ENCODE assay signal across 14 cellular contexts in the genomic region with DNA sequence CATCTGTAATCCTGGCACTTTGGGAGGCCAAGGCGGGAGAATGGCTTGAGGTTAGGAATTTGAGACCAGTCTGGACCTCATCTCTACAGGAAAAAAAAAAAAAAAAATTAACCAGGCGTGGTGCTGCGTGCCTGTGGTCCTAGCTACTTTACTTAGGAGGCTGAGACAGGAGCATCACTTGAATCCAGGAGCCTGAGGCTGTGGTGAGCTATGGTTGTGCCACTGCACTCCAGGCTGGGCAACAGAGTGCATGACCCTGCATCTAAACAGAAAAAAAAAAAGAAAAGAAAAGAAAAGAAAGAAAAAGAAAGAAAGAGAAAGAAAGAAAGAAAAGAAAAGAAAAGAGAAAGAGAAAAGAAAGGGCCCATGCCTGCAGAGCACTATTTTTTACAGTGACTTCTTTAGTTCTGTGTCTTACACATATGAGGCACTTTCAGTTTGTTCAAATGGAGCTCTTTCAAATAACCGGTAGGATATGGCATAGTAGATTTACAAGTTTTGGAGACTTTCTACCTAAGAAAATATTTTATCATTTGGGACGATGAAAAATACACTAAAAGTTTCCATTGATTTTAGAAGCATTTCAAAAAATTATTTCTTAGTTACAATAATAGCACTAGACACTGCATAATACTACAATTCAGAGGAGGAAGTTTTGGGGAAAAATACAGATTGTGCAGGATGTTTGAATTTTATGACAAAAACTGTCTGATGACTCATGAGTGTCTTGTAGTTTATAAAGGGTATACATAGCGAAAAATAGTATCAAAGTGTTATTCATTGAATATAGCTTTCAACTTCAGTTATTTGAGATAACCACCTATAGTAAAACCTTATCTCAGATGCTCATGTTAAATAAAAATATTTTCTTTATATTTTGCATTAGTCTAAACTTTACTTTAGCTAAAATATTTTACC.
A peak's percentile ranks its signal among the peaks of the same experiment; 100 is the strongest.
DNase-seq lines count a peak whose midpoint lies in the region; ATAC-seq lines count a peak whose summit lies in the region.
"Had no signal": no experiment of that assay in that cellular context is flagged by ENCODE, and none has a peak within 500 bp of the region (broad histone marks: within the 10 kb centered on the region; RNA-seq: fewer than 3 reads in every experiment).

No MANE protein-coding gene starts in this region.

- no peaks in the 10 kb centered on the region for H3K9me3 ChIP-seq in naive thymus-derived CD4-positive, alpha-beta T cell (ENCODE audit: control insufficient read depth in 2 of 3, low read length in 3 of 3)
- H3K9me3 ChIP-seq: heart right ventricle had no signal

- no peak overlapping the region for H3K27ac ChIP-seq in naive thymus-derived CD4-positive, alpha-beta T cell (ENCODE audit: low read depth, low read length)
- H3K27ac ChIP-seq: GM23248, heart right ventricle had no signal

- intact Hi-C loops in naive thymus-derived CD4-positive, alpha-beta T cell (cut with micrococcal nuclease), result loop anchor here in 1 of 2 donors (2.0 to 5.0 kb wide), 2 partner anchors 13 to 130 kb away; no protein-coding TSS in a partner anchor

- H3K4me1 ChIP-seq in naive thymus-derived CD4-positive, alpha-beta T cell (ENCODE audit: control insufficient read depth in 2 of 2, insufficient read depth in 2 of 2, low read length in 2 of 2), result peaks cover 10 to 17% of the 10 kb centered on the region in 2 donors

- H3K36me3 Mint-ChIP-seq in activated CD4-positive, alpha-beta T cell treated with anti-CD3 and anti-CD28 coated beads, Interleukin-2, amount 10 ng/mL, durations not matched to agents 7 days and 5 days (ENCODE audit: low read depth), result peaks cover 73% of the 10 kb centered on the region
- H3K36me3 Mint-ChIP-seq in activated CD8-positive, alpha-beta T cell treated with anti-CD3 and anti-CD28 coated beads, Interleukin-2, amount 10 ng/mL, durations not matched to agents 7 days and 5 days (ENCODE audit: low read depth), result peaks cover 71% of the 10 kb centered on the region
- H3K36me3 Mint-ChIP-seq in naive thymus-derived CD4-positive, alpha-beta T cell, result peaks cover 22 to 61% (median 39%) of the 10 kb centered on the region in 5 donors

- peaks cover 43% of the 10 kb centered on the region for H3K4me1 Mint-ChIP-seq in activated CD4-positive, alpha-beta T cell treated with anti-CD3 and anti-CD28 coated beads, Interleukin-2, amount 10 ng/mL, durations not matched to agents 7 days and 5 days
- H3K4me1 Mint-ChIP-seq in activated CD8-positive, alpha-beta T cell treated with anti-CD3 and anti-CD28 coated beads, Interleukin-2, amount 10 ng/mL, durations not matched to agents 7 days and 5 days (ENCODE audit: low read depth), result peaks cover 41% of the 10 kb centered on the region
- H3K4me1 Mint-ChIP-seq in naive thymus-derived CD4-positive, alpha-beta T cell, result peaks cover 31 to 83% (median 67%) of the 10 kb centered on the region in 7 donors

- peak overlapping the region; percentile 55 for H3K27ac Mint-ChIP-seq in activated CD4-positive, alpha-beta T cell treated with anti-CD3 and anti-CD28 coated beads, Interleukin-2, amount 10 ng/mL, durations not matched to agents 7 days and 5 days
- peak overlapping the region; percentile 31 for H3K27ac Mint-ChIP-seq in activated CD8-positive, alpha-beta T cell treated with anti-CD3 and anti-CD28 coated beads, Interleukin-2, amount 10 ng/mL, durations not matched to agents 7 days and 5 days
- peak overlapping the region in 8 of 9 donors; percentile 12 to 77 (median 61) for H3K27ac Mint-ChIP-seq in naive thymus-derived CD4-positive, alpha-beta T cell

- H3K4me3 Mint-ChIP-seq in activated CD4-positive, alpha-beta T cell treated with anti-CD3 and anti-CD28 coated beads, Interleukin-2, amount 10 ng/mL, durations not matched to agents 7 days and 5 days, result peak overlapping the region; percentile 9
- peak overlapping the region; percentile 42 for H3K4me3 Mint-ChIP-seq in activated CD8-positive, alpha-beta T cell treated with anti-CD3 and anti-CD28 coated beads, Interleukin-2, amount 10 ng/mL, durations not matched to agents 7 days and 5 days
- H3K4me3 Mint-ChIP-seq in naive thymus-derived CD4-positive, alpha-beta T cell, result peak overlapping the region in 6 of 10 donors; percentile 1 to 58 (median 35)

- POLR2A ChIA-PET in activated CD4-positive, alpha-beta T cell treated with anti-CD3 and anti-CD28 coated beads, Interleukin-2, amount 10 ng/mL, durations not matched to agents 7 days and 5 days (lab: Charles Lee), result no interaction called here
- POLR2A ChIA-PET in activated CD8-positive, alpha-beta T cell treated with anti-CD3 and anti-CD28 coated beads, Interleukin-2, amount 10 ng/mL, durations not matched to agents 7 days and 5 days (lab: Charles Lee), result no interaction called here
- POLR2A ChIA-PET in naive thymus-derived CD4-positive, alpha-beta T cell (lab: Charles Lee), result interaction anchor here (0.6 kb wide), 1 partner anchor 139 kb away, joined by 3 read pairs; no protein-coding TSS in a partner anchor

- ATAC-seq in GM21723 (IDR thresholded peaks at IDR 0.05; ENCODE audit: unreplicated experiment), result peak; percentile 54
- ATAC-seq in activated CD8-positive, alpha-beta T cell treated with anti-CD3 and anti-CD28 coated beads, Interleukin-2, amount 10 ng/mL, durations not matched to agents 7 days and 5 days, result peak; percentile 39
- no peak for ATAC-seq in naive thymus-derived CD4-positive, alpha-beta T cell
- ATAC-seq in HG02759 (IDR thresholded peaks at IDR 0.05; ENCODE audit: unreplicated experiment), result no peak
- no peak for ATAC-seq in GM19463 (IDR thresholded peaks at IDR 0.05; ENCODE audit: unreplicated experiment)
- ATAC-seq: heart right ventricle; naive thymus-derived CD8-positive, alpha-beta T cell had no signal

- no peak for DNase-seq in activated CD4-positive, alpha-beta T cell treated with anti-CD3 and anti-CD28 coated beads, Interleukin-2, amount 10 ng/mL, durations not matched to agents 7 days and 5 days
- no peak for DNase-seq in activated CD4-positive, alpha-beta T cell treated with anti-CD3 and anti-CD28 coated beads for 4 hours
- no peak for DNase-seq in activated CD8-positive, alpha-beta T cell treated with anti-CD3 and anti-CD28 coated beads, Interleukin-2, amount 10 ng/mL, durations not matched to agents 7 days and 5 days
- no peak for DNase-seq in naive thymus-derived CD4-positive, alpha-beta T cell
- no peak for DNase-seq in D341Med (ENCODE audit: low spot score)
- DNase-seq: GM23248; heart right ventricle; naive thymus-derived CD8-positive, alpha-beta T cell; NCI-H187 treated with DMSO at 0.1 percent for 48 hours; NCI-H510A had no signal

- CTCF ChIA-PET in activated CD4-positive, alpha-beta T cell treated with anti-CD3 and anti-CD28 coated beads, Interleukin-2, amount 10 ng/mL, durations not matched to agents 7 days and 5 days (lab: Charles Lee), result interaction anchor here (0.9 to 1.2 kb wide), 4 partner anchors 9 to 23 kb away, joined by 3 to 7 read pairs (median 4); no protein-coding TSS in a partner anchor
- CTCF ChIA-PET in activated CD8-positive, alpha-beta T cell treated with anti-CD3 and anti-CD28 coated beads, Interleukin-2, amount 10 ng/mL, durations not matched to agents 7 days and 5 days (lab: Charles Lee), result interaction anchor here (1.0 kb wide), 1 partner anchor 9 kb away, joined by 6 read pairs; no protein-coding TSS in a partner anchor
- CTCF ChIA-PET in naive thymus-derived CD4-positive, alpha-beta T cell (lab: Charles Lee), result interaction anchor here (0.6 kb wide), 1 partner anchor 897 kb away, joined by 3 read pairs; no protein-coding TSS in a partner anchor

- no peaks in the 10 kb centered on the region for H3K27me3 Mint-ChIP-seq in activated CD4-positive, alpha-beta T cell treated with anti-CD3 and anti-CD28 coated beads, Interleukin-2, amount 10 ng/mL, durations not matched to agents 7 days and 5 days
- H3K27me3 Mint-ChIP-seq in activated CD8-positive, alpha-beta T cell treated with anti-CD3 and anti-CD28 coated beads, Interleukin-2, amount 10 ng/mL, durations not matched to agents 7 days and 5 days (ENCODE audit: low read depth), result no peaks in the 10 kb centered on the region
- H3K27me3 Mint-ChIP-seq in naive thymus-derived CD4-positive, alpha-beta T cell, result no peaks in the 10 kb centered on the region
- H3K27me3 Mint-ChIP-seq: naive thymus-derived CD8-positive, alpha-beta T cell had no signal

- H3K4me3 ChIP-seq in naive thymus-derived CD4-positive, alpha-beta T cell (ENCODE audit: low read length), result no peak overlapping the region
- H3K4me3 ChIP-seq: GM23248, heart right ventricle, lung had no signal

- no peaks in the 10 kb centered on the region for H3K27me3 ChIP-seq in naive thymus-derived CD4-positive, alpha-beta T cell (ENCODE audit: control insufficient read depth in 2 of 2, insufficient read depth in 2 of 2, low read length in 2 of 2)
- H3K27me3 ChIP-seq: heart right ventricle had no signal

- peaks cover 14% of the 10 kb centered on the region for H3K9me3 Mint-ChIP-seq in activated CD4-positive, alpha-beta T cell treated with anti-CD3 and anti-CD28 coated beads, Interleukin-2, amount 10 ng/mL, durations not matched to agents 7 days and 5 days
- no peaks in the 10 kb centered on the region for H3K9me3 Mint-ChIP-seq in activated CD8-positive, alpha-beta T cell treated with anti-CD3 and anti-CD28 coated beads, Interleukin-2, amount 10 ng/mL, durations not matched to agents 7 days and 5 days (ENCODE audit: insufficient read depth)
- peaks cover 0 to 14% (median 0%) of the 10 kb centered on the region in 11 donors for H3K9me3 Mint-ChIP-seq in naive thymus-derived CD4-positive, alpha-beta T cell
- H3K9me3 Mint-ChIP-seq: naive thymus-derived CD8-positive, alpha-beta T cell had no signal

- H3K36me3 ChIP-seq in naive thymus-derived CD4-positive, alpha-beta T cell (ENCODE audit: control insufficient read depth in 2 of 3, insufficient read depth in 3 of 3, low read length in 3 of 3), result no peaks in the 10 kb centered on the region

Comparison
In these comparisons a context has a peak if more than half of its experiments do, and no peak if none do; other contexts are left out.
1. ATAC-seq: peak in GM21723 (single experiment) and activated CD8-positive, alpha-beta T cell treated with anti-CD3 and anti-CD28 coated beads, Interleukin-2, amount 10 ng/mL, durations not matched to agents 7 days and 5 days (single experiment); none in naive thymus-derived CD4-positive, alpha-beta T cell (single experiment), HG02759 (single experiment) and GM19463 (single experiment).
2. Peak in every context shown above with its lines, with median percentiles within 50 percentile points of each other: H3K27ac Mint-ChIP-seq and H3K4me3 Mint-ChIP-seq.